ENCODE assay signal across 21 cellular contexts in genomic region chr9:89808801-89809200, GRCh38.
DNase-seq lines count a peak whose midpoint lies in the region; ATAC-seq and TF ChIP-seq lines count a peak whose summit lies in the region.
"Had no signal": no experiment of that assay in that cellular context is flagged by ENCODE, and none has a peak within 500 bp of the region (broad histone marks: within the 10 kb centered on the region; RNA-seq: fewer than 3 reads in every experiment).

No MANE protein-coding gene starts in this region.

- DNase-seq in ELF-1 (ENCODE audit: low read depth, low spot score) (peak; percentile 12), amniotic epithelial cell (ENCODE audit: low read depth) (peak; percentile 40), fibroblast of pulmonary artery (ENCODE audit: low read depth) (peak; percentile 29), neuronal stem cell (ENCODE audit: low spot score) (no peak), hypothalamus (lab: John Stamatoyannopoulos, UW) (no peak), body of pancreas (no peak), HEK293T (ENCODE audit: extremely low spot score) (no peak)
- DNase-seq: activated CD4-positive, alpha-beta T cell treated with anti-CD3 and anti-CD28 coated beads for 1 hour; activated CD8-positive, alpha-beta T cell treated with anti-CD3 and anti-CD28 coated beads for 36 hours; cortex of kidney; DMS79; H9; NCI-H1092 treated with DMSO at 0.1 percent for 48 hours; NCI-H446; SIG-M5; stimulated activated CD4-positive, alpha-beta T cell treated with anti-CD3 and anti-CD28 coated beads, Interleukin-4, amount 100 ng/mL, for 1 hour; T-helper 1 cell had no signal

- no peak overlapping the region for H2BK12ac ChIP-seq in neuronal stem cell (ENCODE audit: low read length)

- no peak overlapping the region for H2AK5ac ChIP-seq in neuronal stem cell (ENCODE audit: low read depth, low read length)

- H3K27ac ChIP-seq in neuronal stem cell (replicated peaks; ENCODE audit: low read length) (no peak overlapping the region), body of pancreas (no peak overlapping the region)
- H3K27ac ChIP-seq: A549, breast epithelium had no signal

- H3K9me3 ChIP-seq in neuronal stem cell (replicated peaks in 1 of 2; ENCODE audit: control insufficient read depth in 2 of 2, insufficient read depth in 1 of 2, low read depth in 1 of 2, low read length in 2 of 2) (no peaks in the 10 kb centered on the region), body of pancreas (no peaks in the 10 kb centered on the region)
- H3K9me3 ChIP-seq: A549, breast epithelium had no signal

- H3K4ac ChIP-seq in neuronal stem cell (ENCODE audit: low read length), result no peak overlapping the region

- H2BK15ac ChIP-seq in neuronal stem cell (ENCODE audit: low read length), result no peak overlapping the region

- H3K4me3 ChIP-seq in fibroblast of pulmonary artery (replicated peaks; ENCODE audit: low read depth, low read length) (no peak overlapping the region), neuronal stem cell (ENCODE audit: low read length in 2 of 2) (no peak overlapping the region), body of pancreas (no peak overlapping the region)
- H3K4me3 ChIP-seq: A549, breast epithelium had no signal

- H2BK120ac ChIP-seq in neuronal stem cell (ENCODE audit: low read depth, low read length), result no peak overlapping the region

- no peak overlapping the region for H3K23ac ChIP-seq in neuronal stem cell (ENCODE audit: low read depth, low read length, poor library complexity)

- H4K8ac ChIP-seq in neuronal stem cell (ENCODE audit: low read depth, low read length), result no peak overlapping the region

- H2BK5ac ChIP-seq in neuronal stem cell (ENCODE audit: low read length), result no peak overlapping the region

- H3K9ac ChIP-seq in neuronal stem cell (ENCODE audit: low read depth, low read length, poor library complexity), result no peak overlapping the region

- H3K4me2 ChIP-seq in neuronal stem cell (ENCODE audit: insufficient read depth, low read length, poor library complexity, severe bottlenecking), result no peak overlapping the region
- H3K4me2 ChIP-seq: A549 had no signal

- POLR2A ChIA-PET in HEK293T (lab: Yijun Ruan, JAX), result no interaction called here

- H2AFZ ChIP-seq in neuronal stem cell (ENCODE audit: low read length), result no peak overlapping the region

- H3K36me3 ChIP-seq in neuronal stem cell (replicated peaks in 1 of 2; ENCODE audit: control insufficient read depth in 2 of 2, insufficient read depth in 2 of 2, low read length in 2 of 2) (no peaks in the 10 kb centered on the region), body of pancreas (replicated peaks in 1 of 2; ENCODE audit: insufficient read depth in 1 of 2, low read depth in 2 of 2) (no peaks in the 10 kb centered on the region)
- H3K36me3 ChIP-seq: breast epithelium had no signal

- H3K27me3 ChIP-seq in neuronal stem cell (ENCODE audit: control insufficient read depth in 3 of 3, insufficient read depth in 3 of 3, low read depth in 1 of 3, low read length in 3 of 3), result peaks cover 0 to 3% (median 0%) of the 10 kb centered on the region in 3 experiments
- no peaks in the 10 kb centered on the region for H3K27me3 ChIP-seq in body of pancreas

- H3K79me1 ChIP-seq in neuronal stem cell (ENCODE audit: low read depth, low read length), result no peaks in the 10 kb centered on the region

- no CpG with 5 or more reads among the region's 12 CpGs for WGBS in neuronal stem cell (ENCODE audit: extremely low coverage in 2 of 2, insufficient read length in 2 of 2, insufficient replicate concordance in 1 of 2), 2 donors
- 91 to 96% methylated on average over 7 to 12 of the region's 12 CpGs for WGBS in body of pancreas, 2 donors

- intact Hi-C loops in body of pancreas (cut with DNase I), result no loop called here

- H3K18ac ChIP-seq in neuronal stem cell (ENCODE audit: low read length), result peak overlapping the region; percentile 7

- TF ChIP-seq CTCF in fibroblast of pulmonary artery (IDR thresholded peaks at IDR 0.05; ENCODE audit: low read length, missing control alignments), result no peak
- no peak for TF ChIP-seq CTCF in body of pancreas (IDR thresholded peaks at IDR 0.05)

- CTCF ChIA-PET in HEK293T (lab: Yijun Ruan, JAX), result interaction anchor here (1.2 kb wide), 1 partner anchor 11 kb away, joined by 3 read pairs; no protein-coding TSS in a partner anchor

- H4K91ac ChIP-seq in neuronal stem cell (ENCODE audit: low read depth, low read length, poor library complexity), result no peak overlapping the region

- H3K4me1 ChIP-seq in neuronal stem cell (ENCODE audit: control insufficient read depth in 2 of 2, insufficient read depth in 1 of 2, low read depth in 1 of 2, low read length in 2 of 2) (no peaks in the 10 kb centered on the region), body of pancreas (no peaks in the 10 kb centered on the region)
- H3K4me1 ChIP-seq: A549, breast epithelium had no signal

- TF ChIP-seq POLR2A in body of pancreas (IDR thresholded peaks at IDR 0.05), result no peak

- ATAC-seq in body of pancreas (no peak), HG03469 (IDR thresholded peaks at IDR 0.05; ENCODE audit: unreplicated experiment) (no peak)
- ATAC-seq: A549; activated CD8-positive, alpha-beta T cell treated with anti-CD3 and anti-CD28 coated beads for 36 hours; stimulated activated memory B cell treated with anti-CD40 and anti-IgM and Interleukin-4, amounts not matched to agents 10 μg/mL and 1 μg/mL and 100 μg/mL, for 72 hours had no signal

- no peak overlapping the region for H3K14ac ChIP-seq in neuronal stem cell (ENCODE audit: low read length)

TF ChIP-seq in HEK293T, 16 proteins besides CTCF, POLR2A, EP300 and RAD21:
- TF ChIP-seq ZNF384 (IDR thresholded peaks at IDR 0.05) (no peak), ELF4 (IDR thresholded peaks at IDR 0.05) (no peak), NFRKB (IDR thresholded peaks at IDR 0.05) (no peak), CTBP1 (IDR thresholded peaks at IDR 0.05; ENCODE audit: borderline replicate concordance) (no peak), ARNT (IDR thresholded peaks at IDR 0.05) (no peak), FOXM1 (IDR thresholded peaks at IDR 0.05; ENCODE audit: borderline replicate concordance) (no peak), FOXK2 (IDR thresholded peaks at IDR 0.05) (no peak)

Comparison
In these comparisons a context has a peak if more than half of its experiments do, and no peak if none do; other contexts are left out.
1. DNase-seq: peak in ELF-1 (single experiment), amniotic epithelial cell (single experiment) and fibroblast of pulmonary artery (single experiment); none in neuronal stem cell (single experiment), hypothalamus (0 of 51), body of pancreas (0 of 4) and HEK293T (single experiment).